8 cellular contexts compared by ENCODE assay signal in the genomic region with DNA sequence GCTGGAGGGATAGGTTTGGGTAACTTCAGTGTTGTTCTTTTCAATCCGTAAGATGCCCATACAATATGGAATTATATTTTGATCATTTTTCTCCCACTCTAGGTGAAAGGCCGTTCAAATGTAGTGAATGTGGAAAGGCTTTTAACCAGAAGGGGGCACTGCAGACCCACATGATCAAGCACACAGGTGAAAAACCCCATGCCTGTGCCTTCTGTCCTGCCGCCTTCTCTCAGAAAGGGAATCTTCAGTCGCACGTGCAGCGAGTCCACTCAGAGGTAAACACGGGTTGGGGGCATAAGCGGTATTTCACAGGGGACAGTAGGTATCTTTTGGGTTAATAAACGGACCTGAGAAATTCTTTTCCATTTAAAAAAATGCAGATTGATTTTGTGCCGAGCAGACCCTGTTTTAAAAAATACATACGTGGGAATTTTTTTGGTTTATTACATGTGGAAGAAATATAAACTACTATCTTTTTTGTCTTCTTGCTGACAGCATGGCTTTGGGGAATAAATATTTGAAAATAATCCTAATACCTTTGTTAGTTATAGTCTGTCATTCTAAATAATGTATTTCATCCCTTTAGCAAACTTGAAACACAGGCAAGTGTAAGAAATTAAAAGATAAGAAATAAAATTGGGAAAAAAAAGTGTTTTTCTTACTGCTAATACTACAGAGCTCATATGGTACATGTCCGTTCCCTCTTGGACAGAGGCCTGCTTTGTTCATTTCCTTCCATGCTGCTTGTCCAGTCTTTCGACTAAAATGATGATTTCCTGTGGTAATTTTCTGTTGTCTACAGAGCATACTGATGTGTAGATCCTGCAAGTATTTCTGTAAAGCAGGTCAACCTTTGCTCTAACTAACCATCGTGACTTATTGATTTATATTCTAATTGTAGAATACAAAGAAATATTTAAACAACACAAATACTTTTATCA. TPM values are rescaled to one million over a fixed set of nuclear protein-coding genes. Genes with fewer than 3 reads are reported as not detected.
DNase-seq lines count a peak whose midpoint lies in the region; ATAC-seq and TF ChIP-seq lines count a peak whose summit lies in the region.

No MANE protein-coding gene starts in this region.

- intact Hi-C loops in sciatic nerve (cut with DNase I): no loop called here

- peaks cover 12% of the 10 kb centered on the region for H3K4me1 Mint-ChIP-seq in activated CD8-positive, alpha-beta T cell treated with anti-CD3 and anti-CD28 coated beads, Interleukin-2, amount 10 ng/mL, durations not matched to agents 7 days and 5 days (ENCODE audit: low read depth)

- H3K27ac Mint-ChIP-seq in activated CD8-positive, alpha-beta T cell treated with anti-CD3 and anti-CD28 coated beads, Interleukin-2, amount 10 ng/mL, durations not matched to agents 7 days and 5 days: no peak overlapping the region

- CTCF ChIA-PET in HEK293T (lab: Yijun Ruan, JAX): no interaction called here
- CTCF ChIA-PET in activated CD8-positive, alpha-beta T cell treated with anti-CD3 and anti-CD28 coated beads, Interleukin-2, amount 10 ng/mL, durations not matched to agents 7 days and 5 days (lab: Charles Lee): interaction anchor here (1.0 to 1.3 kb wide), 4 partner anchors 15 to 115 kb away, joined by 3 to 5 read pairs (median 3); no protein-coding TSS in a partner anchor

- no peaks in the 10 kb centered on the region for H3K9me3 Mint-ChIP-seq in activated CD8-positive, alpha-beta T cell treated with anti-CD3 and anti-CD28 coated beads, Interleukin-2, amount 10 ng/mL, durations not matched to agents 7 days and 5 days (ENCODE audit: insufficient read depth)

- peak; percentile 61 for ATAC-seq in activated CD8-positive, alpha-beta T cell treated with anti-CD3 and anti-CD28 coated beads, Interleukin-2, amount 10 ng/mL, durations not matched to agents 7 days and 5 days
- peak; percentile 49 for ATAC-seq in sciatic nerve
- ATAC-seq in HG02970 (IDR thresholded peaks at IDR 0.05; ENCODE audit: low FRiP score, unreplicated experiment): no peak

- POLR2A ChIA-PET in HEK293T (lab: Yijun Ruan, JAX): no interaction called here
- POLR2A ChIA-PET in activated CD8-positive, alpha-beta T cell treated with anti-CD3 and anti-CD28 coated beads, Interleukin-2, amount 10 ng/mL, durations not matched to agents 7 days and 5 days (lab: Charles Lee): no interaction called here

- peaks cover 14% of the 10 kb centered on the region for H3K36me3 Mint-ChIP-seq in activated CD8-positive, alpha-beta T cell treated with anti-CD3 and anti-CD28 coated beads, Interleukin-2, amount 10 ng/mL, durations not matched to agents 7 days and 5 days (ENCODE audit: low read depth)

- no peaks in the 10 kb centered on the region for H3K27me3 Mint-ChIP-seq in activated CD8-positive, alpha-beta T cell treated with anti-CD3 and anti-CD28 coated beads, Interleukin-2, amount 10 ng/mL, durations not matched to agents 7 days and 5 days (ENCODE audit: low read depth)

- DNase-seq in NCI-H1436 (lab: John Stamatoyannopoulos, UW) (peak; percentile 43), NCI-H1436 treated with DMSO at 0.1 percent for 48 hours (lab: John Stamatoyannopoulos, UW) (no peak), HEK293T (ENCODE audit: extremely low spot score) (peak; percentile 34), NCI-H2107 (lab: John Stamatoyannopoulos, UW) (peak; percentile 74), glomerular visceral epithelial cell (ENCODE audit: extremely low spot score) (peak; percentile 48), sciatic nerve (ENCODE audit: low spot score) (no peak)
- peak; percentile 66 for DNase-seq in activated CD8-positive, alpha-beta T cell treated with anti-CD3 and anti-CD28 coated beads, Interleukin-2, amount 10 ng/mL, durations not matched to agents 7 days and 5 days

- no peak overlapping the region for H3K4me3 Mint-ChIP-seq in activated CD8-positive, alpha-beta T cell treated with anti-CD3 and anti-CD28 coated beads, Interleukin-2, amount 10 ng/mL, durations not matched to agents 7 days and 5 days

TF ChIP-seq in HEK293T, 16 proteins besides CTCF, POLR2A, EP300 and RAD21:
- TF ChIP-seq HDGF (IDR thresholded peaks at IDR 0.05; ENCODE audit: borderline replicate concordance): no peak
- TF ChIP-seq ELF4 (IDR thresholded peaks at IDR 0.05): no peak
- TF ChIP-seq LEF1 (IDR thresholded peaks at IDR 0.05; ENCODE audit: borderline replicate concordance): no peak
- TF ChIP-seq SP1 (IDR thresholded peaks at IDR 0.05): no peak
- TF ChIP-seq NFRKB (IDR thresholded peaks at IDR 0.05): no peak
- no peak for TF ChIP-seq SUZ12 (IDR thresholded peaks at IDR 0.05)
- TF ChIP-seq BHLHE40 (IDR thresholded peaks at IDR 0.05; ENCODE audit: borderline replicate concordance): no peak

RNA-seq across cellular contexts. Expression of a gene that starts 53.3 kb away (rescaled TPM):
- total RNA-seq in activated CD8-positive, alpha-beta T cell treated with anti-CD3 and anti-CD28 coated beads, Interleukin-2, amount 10 ng/mL, durations not matched to agents 7 days and 5 days: 10 to 100 TPM; 18.2 to 24.3 TPM
- total RNA-seq in sciatic nerve: 37.9 TPM

Comparison
In these comparisons a context has a peak if more than half of its experiments do, and no peak if none do; other contexts are left out.
1. DNase-seq: peak in NCI-H1436 (single experiment), HEK293T (single experiment), NCI-H2107 (single experiment), activated CD8-positive, alpha-beta T cell treated with anti-CD3 and anti-CD28 coated beads, Interleukin-2, amount 10 ng/mL, durations not matched to agents 7 days and 5 days (single experiment) and glomerular visceral epithelial cell (single experiment); none in NCI-H1436 treated with DMSO at 0.1 percent for 48 hours (single experiment) and sciatic nerve (single experiment).